Comparison of ENCODE assay signal across 1 cellular context in the genomic region with DNA sequence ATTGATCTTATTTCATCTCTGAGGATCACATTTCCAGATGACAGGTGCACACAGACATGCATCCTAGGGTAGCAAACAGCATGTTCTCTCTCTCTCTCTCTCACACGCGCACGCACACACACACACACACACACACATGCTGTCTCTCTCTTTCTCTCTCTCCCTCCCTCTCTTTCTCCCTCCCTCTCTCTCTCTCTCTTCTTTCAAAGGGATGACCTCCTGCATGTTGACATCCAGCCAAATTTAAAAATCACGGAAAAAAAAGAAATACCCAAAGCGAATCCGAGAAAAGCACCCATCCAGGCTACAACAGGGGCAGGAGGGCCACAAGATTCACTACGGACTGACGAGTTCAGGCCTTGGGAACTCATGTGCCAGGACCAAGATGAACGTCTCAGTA.
TF ChIP-seq lines count a peak whose summit lies in the region.

No MANE protein-coding gene starts in this region.

TF ChIP-seq in WTC11, 78 proteins besides CTCF, POLR2A, EP300 and RAD21:
- TF ChIP-seq, protein P1, sequence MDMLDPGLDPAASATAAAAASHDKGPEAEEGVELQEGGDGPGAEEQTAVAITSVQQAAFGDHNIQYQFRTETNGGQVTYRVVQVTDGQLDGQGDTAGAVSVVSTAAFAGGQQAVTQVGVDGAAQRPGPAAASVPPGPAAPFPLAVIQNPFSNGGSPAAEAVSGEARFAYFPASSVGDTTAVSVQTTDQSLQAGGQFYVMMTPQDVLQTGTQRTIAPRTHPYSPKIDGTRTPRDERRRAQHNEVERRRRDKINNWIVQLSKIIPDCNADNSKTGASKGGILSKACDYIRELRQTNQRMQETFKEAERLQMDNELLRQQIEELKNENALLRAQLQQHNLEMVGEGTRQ (CRISPR knock-in tag; IDR thresholded peaks at IDR 0.05), result no peak
- TF ChIP-seq TEAD4 (CRISPR knock-in tag; IDR thresholded peaks at IDR 0.05) (no peak), NFATC4 (CRISPR knock-in tag; IDR thresholded peaks at IDR 0.05) (no peak), MXD4 (CRISPR knock-in tag; IDR thresholded peaks at IDR 0.05; ENCODE audit: borderline replicate concordance) (no peak)
- TF ChIP-seq, protein P2, sequence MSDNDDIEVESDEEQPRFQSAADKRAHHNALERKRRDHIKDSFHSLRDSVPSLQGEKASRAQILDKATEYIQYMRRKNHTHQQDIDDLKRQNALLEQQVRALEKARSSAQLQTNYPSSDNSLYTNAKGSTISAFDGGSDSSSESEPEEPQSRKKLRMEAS (CRISPR knock-in tag; IDR thresholded peaks at IDR 0.05), result no peak
TF ChIP-seq in WTC11: peak in this region for 0.
